ENCODE assay signal across 1 cellular context in genomic region chr2:15766303-15766861, GRCh38.
TF ChIP-seq lines count a peak whose summit lies in the region.

No MANE protein-coding gene starts in this region.

TF ChIP-seq in HepG2, 621 proteins besides CTCF, POLR2A, EP300 and RAD21 (continued from another document and continues in another):
- TF ChIP-seq, protein P1, sequence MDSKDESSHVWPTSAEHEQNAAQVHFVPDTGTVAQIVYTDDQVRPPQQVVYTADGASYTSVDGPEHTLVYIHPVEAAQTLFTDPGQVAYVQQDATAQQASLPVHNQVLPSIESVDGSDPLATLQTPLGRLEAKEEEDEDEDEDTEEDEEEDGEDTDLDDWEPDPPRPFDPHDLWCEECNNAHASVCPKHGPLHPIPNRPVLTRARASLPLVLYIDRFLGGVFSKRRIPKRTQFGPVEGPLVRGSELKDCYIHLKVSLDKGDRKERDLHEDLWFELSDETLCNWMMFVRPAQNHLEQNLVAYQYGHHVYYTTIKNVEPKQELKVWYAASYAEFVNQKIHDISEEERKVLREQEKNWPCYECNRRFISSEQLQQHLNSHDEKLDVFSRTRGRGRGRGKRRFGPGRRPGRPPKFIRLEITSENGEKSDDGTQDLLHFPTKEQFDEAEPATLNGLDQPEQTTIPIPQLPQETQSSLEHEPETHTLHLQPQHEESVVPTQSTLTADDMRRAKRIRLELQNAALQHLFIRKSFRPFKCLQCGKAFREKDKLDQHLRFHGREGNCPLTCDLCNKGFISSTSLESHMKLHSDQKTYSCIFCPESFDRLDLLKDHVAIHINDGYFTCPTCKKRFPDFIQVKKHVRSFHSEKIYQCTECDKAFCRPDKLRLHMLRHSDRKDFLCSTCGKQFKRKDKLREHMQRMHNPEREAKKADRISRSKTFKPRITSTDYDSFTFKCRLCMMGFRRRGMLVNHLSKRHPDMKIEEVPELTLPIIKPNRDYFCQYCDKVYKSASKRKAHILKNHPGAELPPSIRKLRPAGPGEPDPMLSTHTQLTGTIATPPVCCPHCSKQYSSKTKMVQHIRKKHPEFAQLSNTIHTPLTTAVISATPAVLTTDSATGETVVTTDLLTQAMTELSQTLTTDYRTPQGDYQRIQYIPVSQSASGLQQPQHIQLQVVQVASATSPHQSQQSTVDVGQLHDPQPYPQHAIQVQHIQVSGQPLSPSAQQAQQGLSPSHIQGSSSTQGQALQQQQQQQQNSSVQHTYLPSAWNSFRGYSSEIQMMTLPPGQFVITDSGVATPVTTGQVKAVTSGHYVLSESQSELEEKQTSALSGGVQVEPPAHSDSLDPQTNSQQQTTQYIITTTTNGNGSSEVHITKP (CRISPR knock-in tag; IDR thresholded peaks at IDR 0.05; ENCODE audit: low read depth) = peak; percentile 38; the same call in 1 of the 2 replicates
- TF ChIP-seq POGK (CRISPR knock-in tag; conservative IDR thresholded peaks at IDR 0.05) (peak; percentile 90), ZNF564 (CRISPR knock-in tag; IDR thresholded peaks at IDR 0.05) (peak; percentile 67; the same call in 1 of the 2 replicates), GZF1 (CRISPR knock-in tag; IDR thresholded peaks at IDR 0.05) (no peak), ZBTB49 (CRISPR knock-in tag; IDR thresholded peaks at IDR 0.05; ENCODE audit: borderline replicate concordance) (peak; percentile 44; the same call in 1 of the 2 replicates), RXRB (CRISPR knock-in tag; IDR thresholded peaks at IDR 0.05; ENCODE audit: borderline replicate concordance) (peak; percentile 99), MBD4 (IDR thresholded peaks at IDR 0.05; ENCODE audit: borderline replicate concordance, low read length) (0 out of 2 replicates have a peak, but pooled peaks have one; percentile 87), ZNF747 (CRISPR knock-in tag; IDR thresholded peaks at IDR 0.05; ENCODE audit: borderline replicate concordance) (no peak), ZFP1 (CRISPR knock-in tag; IDR thresholded peaks at IDR 0.05) (no peak), ZNF605 (CRISPR knock-in tag; IDR thresholded peaks at IDR 0.05) (peak; percentile 17; the same call in 1 of the 2 replicates), BRCA1 (CRISPR knock-in tag; IDR thresholded peaks at IDR 0.05) (no peak), HNRNPLL (IDR thresholded peaks at IDR 0.05; ENCODE audit: low read depth, low read length, poor library complexity, severe bottlenecking) (no peak), ZNF501 (CRISPR knock-in tag; IDR thresholded peaks at IDR 0.05) (peak; percentile 55; the same call in 1 of the 2 replicates), ZNF124 (CRISPR knock-in tag; IDR thresholded peaks at IDR 0.05) (no peak), PRMT3 (CRISPR knock-in tag; IDR thresholded peaks at IDR 0.05; ENCODE audit: borderline replicate concordance, low read depth) (peak; percentile 93), TBL1XR1 (IDR thresholded peaks at IDR 0.05; ENCODE audit: borderline replicate concordance, low read length, partially characterized antibody) (peak; percentile 86), MLX (CRISPR knock-in tag; IDR thresholded peaks at IDR 0.05) (0 out of 2 replicates have a peak, but pooled peaks have one; percentile 60), U2AF1 (optimal IDR thresholded peaks at IDR 0.05; ENCODE audit: low read depth, low read length) (peak; percentile 69), ZNF253 (CRISPR knock-in tag; IDR thresholded peaks at IDR 0.05; ENCODE audit: borderline replicate concordance) (no peak), SRF (IDR thresholded peaks at IDR 0.05; ENCODE audit: low read depth, low read length) (peak; percentile 64), ZNF17 (CRISPR knock-in tag; IDR thresholded peaks at IDR 0.05) (no peak), SETDB1 (CRISPR knock-in tag; IDR thresholded peaks at IDR 0.05; ENCODE audit: borderline replicate concordance) (peak; percentile 84), RFX3 (CRISPR knock-in tag; IDR thresholded peaks at IDR 0.05) (no peak), E2F2 (CRISPR knock-in tag; IDR thresholded peaks at IDR 0.05; ENCODE audit: borderline replicate concordance) (no peak), ZSCAN21 (CRISPR knock-in tag; IDR thresholded peaks at IDR 0.05; ENCODE audit: borderline replicate concordance) (no peak), YEATS2 (CRISPR knock-in tag; IDR thresholded peaks at IDR 0.05; ENCODE audit: borderline replicate concordance) (no peak)
- TF ChIP-seq, protein P2, sequence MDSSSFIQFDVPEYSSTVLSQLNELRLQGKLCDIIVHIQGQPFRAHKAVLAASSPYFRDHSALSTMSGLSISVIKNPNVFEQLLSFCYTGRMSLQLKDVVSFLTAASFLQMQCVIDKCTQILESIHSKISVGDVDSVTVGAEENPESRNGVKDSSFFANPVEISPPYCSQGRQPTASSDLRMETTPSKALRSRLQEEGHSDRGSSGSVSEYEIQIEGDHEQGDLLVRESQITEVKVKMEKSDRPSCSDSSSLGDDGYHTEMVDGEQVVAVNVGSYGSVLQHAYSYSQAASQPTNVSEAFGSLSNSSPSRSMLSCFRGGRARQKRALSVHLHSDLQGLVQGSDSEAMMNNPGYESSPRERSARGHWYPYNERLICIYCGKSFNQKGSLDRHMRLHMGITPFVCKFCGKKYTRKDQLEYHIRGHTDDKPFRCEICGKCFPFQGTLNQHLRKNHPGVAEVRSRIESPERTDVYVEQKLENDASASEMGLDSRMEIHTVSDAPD (CRISPR knock-in tag; IDR thresholded peaks at IDR 0.05) = peak; percentile 86
- TF ChIP-seq, protein P3, sequence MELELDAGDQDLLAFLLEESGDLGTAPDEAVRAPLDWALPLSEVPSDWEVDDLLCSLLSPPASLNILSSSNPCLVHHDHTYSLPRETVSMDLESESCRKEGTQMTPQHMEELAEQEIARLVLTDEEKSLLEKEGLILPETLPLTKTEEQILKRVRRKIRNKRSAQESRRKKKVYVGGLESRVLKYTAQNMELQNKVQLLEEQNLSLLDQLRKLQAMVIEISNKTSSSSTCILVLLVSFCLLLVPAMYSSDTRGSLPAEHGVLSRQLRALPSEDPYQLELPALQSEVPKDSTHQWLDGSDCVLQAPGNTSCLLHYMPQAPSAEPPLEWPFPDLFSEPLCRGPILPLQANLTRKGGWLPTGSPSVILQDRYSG (CRISPR knock-in tag; IDR thresholded peaks at IDR 0.05) = no peak
- TF ChIP-seq, protein P4, sequence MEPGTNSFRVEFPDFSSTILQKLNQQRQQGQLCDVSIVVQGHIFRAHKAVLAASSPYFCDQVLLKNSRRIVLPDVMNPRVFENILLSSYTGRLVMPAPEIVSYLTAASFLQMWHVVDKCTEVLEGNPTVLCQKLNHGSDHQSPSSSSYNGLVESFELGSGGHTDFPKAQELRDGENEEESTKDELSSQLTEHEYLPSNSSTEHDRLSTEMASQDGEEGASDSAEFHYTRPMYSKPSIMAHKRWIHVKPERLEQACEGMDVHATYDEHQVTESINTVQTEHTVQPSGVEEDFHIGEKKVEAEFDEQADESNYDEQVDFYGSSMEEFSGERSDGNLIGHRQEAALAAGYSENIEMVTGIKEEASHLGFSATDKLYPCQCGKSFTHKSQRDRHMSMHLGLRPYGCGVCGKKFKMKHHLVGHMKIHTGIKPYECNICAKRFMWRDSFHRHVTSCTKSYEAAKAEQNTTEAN (CRISPR knock-in tag; conservative IDR thresholded peaks at IDR 0.05) = no peak
- TF ChIP-seq, protein P5, sequence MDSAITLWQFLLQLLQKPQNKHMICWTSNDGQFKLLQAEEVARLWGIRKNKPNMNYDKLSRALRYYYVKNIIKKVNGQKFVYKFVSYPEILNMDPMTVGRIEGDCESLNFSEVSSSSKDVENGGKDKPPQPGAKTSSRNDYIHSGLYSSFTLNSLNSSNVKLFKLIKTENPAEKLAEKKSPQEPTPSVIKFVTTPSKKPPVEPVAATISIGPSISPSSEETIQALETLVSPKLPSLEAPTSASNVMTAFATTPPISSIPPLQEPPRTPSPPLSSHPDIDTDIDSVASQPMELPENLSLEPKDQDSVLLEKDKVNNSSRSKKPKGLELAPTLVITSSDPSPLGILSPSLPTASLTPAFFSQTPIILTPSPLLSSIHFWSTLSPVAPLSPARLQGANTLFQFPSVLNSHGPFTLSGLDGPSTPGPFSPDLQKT (CRISPR knock-in tag; IDR thresholded peaks at IDR 0.05; ENCODE audit: borderline replicate concordance) = no peak
- TF ChIP-seq, protein P6, sequence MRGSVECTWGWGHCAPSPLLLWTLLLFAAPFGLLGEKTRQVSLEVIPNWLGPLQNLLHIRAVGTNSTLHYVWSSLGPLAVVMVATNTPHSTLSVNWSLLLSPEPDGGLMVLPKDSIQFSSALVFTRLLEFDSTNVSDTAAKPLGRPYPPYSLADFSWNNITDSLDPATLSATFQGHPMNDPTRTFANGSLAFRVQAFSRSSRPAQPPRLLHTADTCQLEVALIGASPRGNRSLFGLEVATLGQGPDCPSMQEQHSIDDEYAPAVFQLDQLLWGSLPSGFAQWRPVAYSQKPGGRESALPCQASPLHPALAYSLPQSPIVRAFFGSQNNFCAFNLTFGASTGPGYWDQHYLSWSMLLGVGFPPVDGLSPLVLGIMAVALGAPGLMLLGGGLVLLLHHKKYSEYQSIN (CRISPR knock-in tag; IDR thresholded peaks at IDR 0.05; ENCODE audit: borderline replicate concordance) = no peak
- TF ChIP-seq, protein P7, sequence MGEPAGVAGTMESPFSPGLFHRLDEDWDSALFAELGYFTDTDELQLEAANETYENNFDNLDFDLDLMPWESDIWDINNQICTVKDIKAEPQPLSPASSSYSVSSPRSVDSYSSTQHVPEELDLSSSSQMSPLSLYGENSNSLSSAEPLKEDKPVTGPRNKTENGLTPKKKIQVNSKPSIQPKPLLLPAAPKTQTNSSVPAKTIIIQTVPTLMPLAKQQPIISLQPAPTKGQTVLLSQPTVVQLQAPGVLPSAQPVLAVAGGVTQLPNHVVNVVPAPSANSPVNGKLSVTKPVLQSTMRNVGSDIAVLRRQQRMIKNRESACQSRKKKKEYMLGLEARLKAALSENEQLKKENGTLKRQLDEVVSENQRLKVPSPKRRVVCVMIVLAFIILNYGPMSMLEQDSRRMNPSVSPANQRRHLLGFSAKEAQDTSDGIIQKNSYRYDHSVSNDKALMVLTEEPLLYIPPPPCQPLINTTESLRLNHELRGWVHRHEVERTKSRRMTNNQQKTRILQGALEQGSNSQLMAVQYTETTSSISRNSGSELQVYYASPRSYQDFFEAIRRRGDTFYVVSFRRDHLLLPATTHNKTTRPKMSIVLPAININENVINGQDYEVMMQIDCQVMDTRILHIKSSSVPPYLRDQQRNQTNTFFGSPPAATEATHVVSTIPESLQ (CRISPR knock-in tag; conservative IDR thresholded peaks at IDR 0.05) = no peak
